Comparison of ENCODE assay signal across 9 cellular contexts in the genomic region with DNA sequence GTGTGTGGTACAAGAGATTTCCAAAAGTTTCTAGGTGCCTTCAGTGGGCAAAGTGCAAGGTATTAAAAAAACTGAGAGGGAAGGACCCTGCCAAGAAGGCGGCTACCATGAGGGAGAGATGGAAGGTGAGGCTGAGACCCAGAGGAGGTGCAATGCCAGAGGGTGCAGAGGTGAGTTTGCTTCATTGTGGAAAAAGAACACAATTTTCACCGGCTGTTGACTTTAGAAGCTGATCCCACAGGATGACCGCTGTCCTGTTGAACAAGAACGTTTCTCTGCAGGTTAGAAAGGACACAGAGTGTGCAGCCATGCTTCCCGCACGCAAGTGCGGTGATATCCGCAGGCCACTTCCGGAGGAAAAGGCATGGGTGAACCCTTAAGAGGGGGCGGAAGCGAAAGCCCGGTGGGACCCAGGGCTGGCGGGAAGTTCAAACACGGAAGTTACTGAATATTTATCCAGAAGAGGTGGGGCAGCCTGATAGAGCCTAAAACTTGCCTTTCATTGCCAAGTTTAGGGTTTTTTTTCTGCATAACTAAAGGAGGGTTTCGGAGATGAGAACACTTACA. TPM values are rescaled to one million over a fixed set of nuclear protein-coding genes. Genes with fewer than 3 reads are reported as not detected.
DNase-seq lines count a peak whose midpoint lies in the region; ATAC-seq and TF ChIP-seq lines count a peak whose summit lies in the region.
"Had no signal": no experiment of that assay in that cellular context is flagged by ENCODE, and none has a peak within 500 bp of the region (broad histone marks: within the 10 kb centered on the region; RNA-seq: fewer than 3 reads in every experiment).

No MANE protein-coding gene starts in this region.

- H3K4me1 Mint-ChIP-seq in memory B cell: peaks cover 31% of the 10 kb centered on the region

- no peak overlapping the region for H3K4me3 ChIP-seq in aorta (ENCODE audit: low read length in 2 of 2)
- no peak overlapping the region for H3K4me3 ChIP-seq in osteoblast (ENCODE audit: insufficient read depth, low read length)

- peak overlapping the region; percentile 76 for H3K4me3 Mint-ChIP-seq in memory B cell

- peaks cover 16% of the 10 kb centered on the region in 2 donors for H3K36me3 ChIP-seq in aorta (ENCODE audit: control insufficient read depth in 1 of 2, insufficient read depth in 2 of 2, low read length in 1 of 2)
- peaks cover 29% of the 10 kb centered on the region for H3K36me3 ChIP-seq in osteoblast (ENCODE audit: insufficient read depth, low read length)

- no peak overlapping the region for H2AFZ ChIP-seq in osteoblast (ENCODE audit: low read length)

- H3K9me3 ChIP-seq in aorta (ENCODE audit: control insufficient read depth, low read length): peaks cover 2% of the 10 kb centered on the region
- no peaks in the 10 kb centered on the region for H3K9me3 ChIP-seq in osteoblast (ENCODE audit: low read depth, low read length)

- H3K27me3 Mint-ChIP-seq in memory B cell: no peaks in the 10 kb centered on the region

- peaks cover 27% of the 10 kb centered on the region for H3K36me3 Mint-ChIP-seq in memory B cell

- WGBS in aorta, 2 donors: 96% methylated on average over 15 of the region's 15 CpGs

- no peaks in the 10 kb centered on the region for H3K27me3 ChIP-seq in aorta (ENCODE audit: control insufficient read depth in 1 of 2, insufficient read depth in 2 of 2, low read length in 1 of 2)
- no peaks in the 10 kb centered on the region for H3K27me3 ChIP-seq in osteoblast (ENCODE audit: insufficient read depth, low read length)

- H3K27ac Mint-ChIP-seq in memory B cell: peak overlapping the region; percentile 85

- no peaks in the 10 kb centered on the region for H3K9me3 Mint-ChIP-seq in memory B cell

- no peaks in the 10 kb centered on the region for H4K20me1 ChIP-seq in osteoblast (ENCODE audit: insufficient read depth, low read length)

- no peak overlapping the region for H3K27ac ChIP-seq in aorta (ENCODE audit: low read depth in 1 of 2, low read length in 2 of 2)
- no peak overlapping the region for H3K27ac ChIP-seq in osteoblast (ENCODE audit: low read depth, low read length)

- intact Hi-C loops in aorta (cut with DNase I): no loop called here

- ATAC-seq in activated CD4-positive, CD25-positive, alpha-beta regulatory T cell treated with anti-CD3 and anti-CD28 coated beads, Interleukin-2, amount 50 U/mL, for 24 hours: peak; percentile 4 to 18
- ATAC-seq in GM21528 (IDR thresholded peaks at IDR 0.05; ENCODE audit: low FRiP score, unreplicated experiment) (peak; percentile 52), HG03469 (IDR thresholded peaks at IDR 0.05; ENCODE audit: unreplicated experiment) (peak; percentile 38), memory B cell (ENCODE audit: low read depth) (peak; percentile 74), aorta (ENCODE audit: low FRiP score) (no peak)

- no peaks in the 10 kb centered on the region for H3K79me2 ChIP-seq in osteoblast (ENCODE audit: insufficient read depth, low read length)

- H3K4me1 ChIP-seq in aorta (ENCODE audit: control insufficient read depth in 1 of 2, insufficient read depth in 2 of 2, low read length in 2 of 2): no peaks in the 10 kb centered on the region
- no peaks in the 10 kb centered on the region for H3K4me1 ChIP-seq in osteoblast (ENCODE audit: insufficient read depth, low read length)

- no peak for TF ChIP-seq CTCF in osteoblast (IDR thresholded peaks at IDR 0.05; ENCODE audit: extremely low read depth, low read depth, low read length)

- no peak for DNase-seq in activated CD4-positive, CD25-positive, alpha-beta regulatory T cell (lab: John Stamatoyannopoulos, UW)
- DNase-seq in memory B cell (ENCODE audit: low spot score in 2 of 2): peak; percentile 52 to 75
- DNase-seq in NCI-H1417 treated with DMSO at 0.1 percent for 48 hours (lab: John Stamatoyannopoulos, UW): no peak
- no peak for DNase-seq in aorta
- no peak for DNase-seq in osteoblast (ENCODE audit: insufficient read length, low spot score, missing footprints)

- H3K4me2 ChIP-seq in osteoblast (ENCODE audit: insufficient read depth, low read length): no peak overlapping the region

RNA-seq across cellular contexts. Expression of a gene that starts 16.6 kb away (rescaled TPM):
- total RNA-seq in aorta (10 to 100 TPM; 22.4 to 46.1 TPM), osteoblast (15.3 and 15.9 TPM in 2 replicates)
- 10 to 100 TPM; 10.5 to 19.0 TPM for polyA plus RNA-seq in aorta

RNA-seq across cellular contexts. Expression of a gene that starts 22.3 kb away (rescaled TPM):
- 1 to 10 TPM; 2.7 to 4.1 TPM for total RNA-seq in aorta
- under 1 TPM; 0.13 to 0.15 TPM for polyA plus RNA-seq in aorta
- under 0.01 and 0.36 TPM in 2 replicates for total RNA-seq in osteoblast
- total RNA-seq: SK-MEL-5 had no signal

Comparison
In these comparisons a context has a peak if more than half of its experiments do, and no peak if none do; other contexts are left out.
1. DNase-seq: peak in memory B cell (2 of 2); none in activated CD4-positive, CD25-positive, alpha-beta regulatory T cell (0 of 4), NCI-H1417 treated with DMSO at 0.1 percent for 48 hours (single experiment), aorta (0 of 2) and osteoblast (single experiment).